Comparison of ENCODE assay signal across 18 cellular contexts in the genomic region with DNA sequence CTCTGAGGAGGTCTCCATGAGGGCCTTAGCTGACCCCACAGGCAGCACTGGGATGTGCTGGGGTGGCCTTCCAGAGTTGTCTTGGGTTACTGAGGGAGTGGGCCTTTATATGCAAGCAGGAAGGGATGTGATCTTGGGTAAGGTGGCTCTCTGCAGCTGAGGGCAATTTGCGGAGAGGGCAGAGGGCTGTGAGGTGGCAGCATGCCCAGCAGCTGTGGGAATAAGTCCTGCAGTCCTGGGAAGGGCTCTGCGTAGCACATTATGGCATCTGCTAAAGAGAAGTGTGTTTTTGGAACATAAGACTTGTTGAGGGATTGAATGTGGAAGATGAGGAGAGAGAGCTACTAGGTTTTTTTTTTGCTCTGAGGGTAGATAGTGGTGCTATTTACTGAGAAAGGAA.
"Had no signal": no experiment of that assay in that cellular context is flagged by ENCODE, and none has a peak within 500 bp of the region (broad histone marks: within the 10 kb centered on the region; RNA-seq: fewer than 3 reads in every experiment).

No MANE protein-coding gene starts in this region.

- H3K36me3 Mint-ChIP-seq: mesothelial cell of epicardium, naive B cell had no signal

- DNase-seq: activated CD4-positive, alpha-beta memory T cell treated with anti-CD3 and anti-CD28 coated beads, Interleukin-2, amount 10 ng/mL, durations not matched to agents 7 days and 5 days; activated naive CD4-positive, alpha-beta T cell treated with anti-CD3 and anti-CD28 coated beads, Interleukin-2, amount 50 U/mL, for 16 hours; activated T-cell treated with anti-CD3 and anti-CD28 coated beads, Interleukin-2, amount 50 U/mL, for 24 hours; erythroblast; left cardiac atrium; lower lobe of right lung; naive B cell; ovary; stimulated activated CD4-positive, alpha-beta T cell treated with anti-CD3 and anti-CD28 coated beads, Interleukin-12 subunit alpha, Interleukin-12 subunit beta, amount 100 ng/mL, for 4 hours; stimulated activated CD4-positive, alpha-beta T cell treated with anti-CD3 and anti-CD28 coated beads, Interleukin-2, amount 100 ng/mL, for 24 hours; T-helper 9 cell had no signal

- H3K4me2 ChIP-seq: neural progenitor cell had no signal

- H3K27ac Mint-ChIP-seq: activated CD4-positive, alpha-beta memory T cell treated with anti-CD3 and anti-CD28 coated beads, Interleukin-2, amount 10 ng/mL, durations not matched to agents 7 days and 5 days; activated T-cell treated with anti-CD3 and anti-CD28 coated beads, Interleukin-2, amount 50 U/mL, for 24 hours; mesothelial cell of epicardium; neural progenitor cell had no signal

- H3K9me3 Mint-ChIP-seq: activated CD4-positive, alpha-beta memory T cell treated with anti-CD3 and anti-CD28 coated beads, Interleukin-2, amount 10 ng/mL, durations not matched to agents 7 days and 5 days; activated T-cell treated with anti-CD3 and anti-CD28 coated beads, Interleukin-2, amount 50 U/mL, for 24 hours; mesothelial cell of epicardium; naive B cell; neural progenitor cell had no signal

- H3K9me3 ChIP-seq: lower lobe of right lung, ovary, thoracic aorta, vagina had no signal

- H3K27me3 ChIP-seq: cardiac muscle cell, neural progenitor cell, ovary, vagina had no signal

- H3K4me3 Mint-ChIP-seq: activated CD4-positive, alpha-beta memory T cell treated with anti-CD3 and anti-CD28 coated beads, Interleukin-2, amount 10 ng/mL, durations not matched to agents 7 days and 5 days; activated T-cell treated with anti-CD3 and anti-CD28 coated beads, Interleukin-2, amount 50 U/mL, for 24 hours; mesothelial cell of epicardium; naive B cell; neural progenitor cell had no signal

- H2AFZ ChIP-seq: neural progenitor cell had no signal

- H3K4me1 Mint-ChIP-seq: mesothelial cell of epicardium, naive B cell had no signal

- ATAC-seq: activated CD4-positive, CD25-positive, alpha-beta regulatory T cell treated with anti-CD3 and anti-CD28 coated beads, Interleukin-2, amount 50 U/mL, for 24 hours; left cardiac atrium; sciatic nerve had no signal

- H3K9ac ChIP-seq: neural progenitor cell had no signal

- H3K27me3 Mint-ChIP-seq: activated T-cell treated with anti-CD3 and anti-CD28 coated beads, Interleukin-2, amount 50 U/mL, for 24 hours had no signal

- H3K27ac ChIP-seq: cardiac muscle cell, lower lobe of right lung, neural progenitor cell, ovary, thoracic aorta, vagina had no signal

- H3K4me1 ChIP-seq: lower lobe of right lung, neural progenitor cell, vagina had no signal

- H3K36me3 ChIP-seq: cardiac muscle cell, lower lobe of right lung, neural progenitor cell, ovary, thoracic aorta, vagina had no signal

- H3K4me3 ChIP-seq: cardiac muscle cell, lower lobe of right lung, neural progenitor cell, ovary, thoracic aorta, vagina had no signal
